16 cellular contexts compared by ENCODE assay signal in genomic region chr3:167983583-167983982, GRCh38.
DNase-seq lines count a peak whose midpoint lies in the region; ATAC-seq and TF ChIP-seq lines count a peak whose summit lies in the region.
"Had no signal": no experiment of that assay in that cellular context is flagged by ENCODE, and none has a peak within 500 bp of the region (broad histone marks: within the 10 kb centered on the region; RNA-seq: fewer than 3 reads in every experiment).

No MANE protein-coding gene starts in this region.

- H3K27me3 ChIP-seq in BLaER1 (no peaks in the 10 kb centered on the region), tibial nerve (no peaks in the 10 kb centered on the region)
- no peaks in the 10 kb centered on the region for H3K27me3 ChIP-seq in BLaER1 treated with 17β-estradiol and CSF1 and Interleukin-3, amounts not matched to agents 10 nM and 100 nM

- H3K4me3 ChIP-seq in BLaER1 (no peak overlapping the region), tibial nerve (no peak overlapping the region)
- H3K4me3 ChIP-seq in BLaER1 treated with 17β-estradiol and CSF1 and Interleukin-3, amounts not matched to agents 10 nM and 100 nM: no peak overlapping the region
- H3K4me3 ChIP-seq: HAP-1 had no signal

- TF ChIP-seq POLR2A in tibial nerve (IDR thresholded peaks at IDR 0.05): no peak

- no peak for TF ChIP-seq EP300 in tibial nerve (IDR thresholded peaks at IDR 0.05)

- H3K36me3 ChIP-seq in BLaER1 (no peaks in the 10 kb centered on the region), tibial nerve (no peaks in the 10 kb centered on the region)
- H3K36me3 ChIP-seq in BLaER1 treated with 17β-estradiol and CSF1 and Interleukin-3, amounts not matched to agents 10 nM and 100 nM: no peaks in the 10 kb centered on the region
- H3K36me3 ChIP-seq: HAP-1 had no signal

- peak; percentile 16 for DNase-seq in NCI-H2029 (lab: John Stamatoyannopoulos, UW)
- DNase-seq in NCI-H2029 treated with DMSO at 0.1 percent for 48 hours (lab: John Stamatoyannopoulos, UW): no peak
- no peak for DNase-seq in left colon
- DNase-seq in activated naive CD4-positive, alpha-beta T cell treated with anti-CD3 and anti-CD28 coated beads, Interleukin-2, amount 50 U/mL, for 16 hours: no peak
- DNase-seq in NCI-H82 treated with DMSO at 0.1 percent for 48 hours (lab: John Stamatoyannopoulos, UW; ENCODE audit: unreplicated experiment): no peak
- DNase-seq in tibial nerve (ENCODE audit: low spot score in 2 of 2): no peak
- DNase-seq: Calu3; CD4-positive, alpha-beta T cell; CD8-positive, alpha-beta memory T cell; COR-L47; DND-41; GOT3; HFFc6 had no signal

- peak overlapping the region; percentile 53 for H3K4me2 ChIP-seq in BLaER1
- peak overlapping the region; percentile 4 to 53 (median 42); a peak in 16 of 22 replicates for H3K4me2 ChIP-seq in BLaER1 treated with 17β-estradiol and CSF1 and Interleukin-3, amounts not matched to agents 10 nM and 100 nM

- intact Hi-C loops in left colon (cut with DNase I, micrococcal nuclease): no loop called here

- H4K20me1 ChIP-seq in BLaER1: no peaks in the 10 kb centered on the region
- no peaks in the 10 kb centered on the region for H4K20me1 ChIP-seq in BLaER1 treated with 17β-estradiol and CSF1 and Interleukin-3, amounts not matched to agents 10 nM and 100 nM

- H3K27ac ChIP-seq in BLaER1 (no peak overlapping the region), tibial nerve (no peak overlapping the region)
- H3K27ac ChIP-seq in BLaER1 treated with 17β-estradiol and CSF1 and Interleukin-3, amounts not matched to agents 10 nM and 100 nM: no peak overlapping the region; a peak in 1 of 22 replicates

- H3K9me3 ChIP-seq in BLaER1 (peaks cover 10% of the 10 kb centered on the region; the same call in 1 of the 2 replicates), tibial nerve (peaks cover 0 to 2% (median 0%) of the 10 kb centered on the region in 4 donors)
- H3K9me3 ChIP-seq in BLaER1 treated with 17β-estradiol and CSF1 and Interleukin-3, amounts not matched to agents 10 nM and 100 nM (replicated peaks in 1 of 11): peaks cover 0 to 20% (median 4%) of the 10 kb centered on the region in 11 experiments; a peak in 8 of 22 replicates
- H3K9me3 ChIP-seq: HAP-1 had no signal

- no peak overlapping the region for H3K9ac ChIP-seq in BLaER1
- no peak overlapping the region for H3K9ac ChIP-seq in BLaER1 treated with 17β-estradiol and CSF1 and Interleukin-3, amounts not matched to agents 10 nM and 100 nM

- peaks cover 11% of the 10 kb centered on the region for H3K4me1 ChIP-seq in BLaER1
- peaks cover 5 to 12% (median 9%) of the 10 kb centered on the region in 10 experiments; a peak in 16 of 20 replicates for H3K4me1 ChIP-seq in BLaER1 treated with 17β-estradiol and CSF1 and Interleukin-3, amounts not matched to agents 10 nM and 100 nM
- no peaks in the 10 kb centered on the region for H3K4me1 ChIP-seq in tibial nerve
- H3K4me1 ChIP-seq: HAP-1 had no signal

- 89 to 95% methylated on average over 2 of the region's 2 CpGs for WGBS in tibial nerve, 2 donors

- peak; percentile 60 for ATAC-seq in left colon

- no peak for TF ChIP-seq CTCF in tibial nerve (IDR thresholded peaks at IDR 0.05)
